11 cellular contexts compared by ENCODE assay signal in the genomic region with DNA sequence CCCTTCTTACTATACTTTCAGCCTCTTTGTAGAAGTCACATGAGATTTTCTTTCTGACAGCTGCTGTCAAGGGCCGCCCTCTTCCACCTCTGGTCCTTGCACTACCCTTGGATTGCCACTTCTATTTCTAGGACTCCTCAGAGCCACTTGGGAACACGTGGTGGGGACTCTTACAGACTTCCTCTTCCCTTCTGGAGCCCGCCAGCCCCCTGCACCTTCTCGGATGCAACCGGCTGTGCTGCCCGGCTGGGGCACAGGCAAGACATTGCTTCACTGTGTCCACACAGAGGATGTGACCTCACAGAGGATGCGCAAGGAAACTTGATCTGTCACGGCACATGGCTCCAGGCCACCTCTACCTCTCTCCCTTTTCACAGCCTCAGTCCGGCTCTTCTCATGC. TPM values are rescaled to one million over a fixed set of nuclear protein-coding genes. Genes with fewer than 3 reads are reported as not detected.
DNase-seq lines count a peak whose midpoint lies in the region; ATAC-seq and TF ChIP-seq lines count a peak whose summit lies in the region.
"Had no signal": no experiment of that assay in that cellular context is flagged by ENCODE, and none has a peak within 500 bp of the region (broad histone marks: within the 10 kb centered on the region; RNA-seq: fewer than 3 reads in every experiment).

No MANE protein-coding gene starts in this region.

- H3K36me3 Mint-ChIP-seq in stimulated activated memory B cell treated with anti-CD40 and anti-IgM and Interleukin-4, amounts not matched to agents 10 μg/mL and 1 μg/mL and 100 μg/mL, for 72 hours = no peaks in the 10 kb centered on the region

- H3K27ac Mint-ChIP-seq in stimulated activated memory B cell treated with anti-CD40 and anti-IgM and Interleukin-4, amounts not matched to agents 10 μg/mL and 1 μg/mL and 100 μg/mL, for 72 hours = peak overlapping the region; percentile 93
- H3K27ac Mint-ChIP-seq: GM23338 had no signal

- no peak overlapping the region for H3K4me3 ChIP-seq in Peyer's patch
- H3K4me3 ChIP-seq in fibroblast of pulmonary artery (replicated peaks; ENCODE audit: low read depth, low read length) = no peak overlapping the region
- H3K4me3 ChIP-seq: dorsolateral prefrontal cortex, GM23338, SJSA1 had no signal

- H3K9me3 Mint-ChIP-seq in stimulated activated memory B cell treated with anti-CD40 and anti-IgM and Interleukin-4, amounts not matched to agents 10 μg/mL and 1 μg/mL and 100 μg/mL, for 72 hours = no peaks in the 10 kb centered on the region
- H3K9me3 Mint-ChIP-seq: GM23338 had no signal

- H3K27ac ChIP-seq in Peyer's patch = peak overlapping the region in 1 of 4 donors; percentile 32
- H3K27ac ChIP-seq: SJSA1 had no signal

- peak; percentile 2 for DNase-seq in NCI-H748 (lab: John Stamatoyannopoulos, UW; ENCODE audit: unreplicated experiment)
- DNase-seq in NCI-H748 treated with DMSO at 0.1 percent for 48 hours (lab: John Stamatoyannopoulos, UW) = no peak
- DNase-seq in Peyer's patch = peak in 2 of 3 donors; percentile 38 to 69
- peak; percentile 45 for DNase-seq in fibroblast of pulmonary artery (ENCODE audit: low read depth)
- no peak for DNase-seq in NCI-H2227 (lab: John Stamatoyannopoulos, UW; ENCODE audit: unreplicated experiment)
- no peak for DNase-seq in NCI-H446 (lab: John Stamatoyannopoulos, UW)

- no peak for TF ChIP-seq POLR2A in Peyer's patch (IDR thresholded peaks at IDR 0.05)

- no peaks in the 10 kb centered on the region for H3K9me3 ChIP-seq in Peyer's patch
- H3K9me3 ChIP-seq: SJSA1 had no signal

- peaks cover 66% of the 10 kb centered on the region for H3K4me1 Mint-ChIP-seq in stimulated activated memory B cell treated with anti-CD40 and anti-IgM and Interleukin-4, amounts not matched to agents 10 μg/mL and 1 μg/mL and 100 μg/mL, for 72 hours

- H3K36me3 ChIP-seq in Peyer's patch = no peaks in the 10 kb centered on the region

- TF ChIP-seq CTCF in Peyer's patch (IDR thresholded peaks at IDR 0.05) = no peak
- TF ChIP-seq CTCF in fibroblast of pulmonary artery (IDR thresholded peaks at IDR 0.05; ENCODE audit: low read length, missing control alignments) = no peak

- no peaks in the 10 kb centered on the region for H3K27me3 Mint-ChIP-seq in stimulated activated memory B cell treated with anti-CD40 and anti-IgM and Interleukin-4, amounts not matched to agents 10 μg/mL and 1 μg/mL and 100 μg/mL, for 72 hours

- ATAC-seq in stimulated activated memory B cell treated with anti-CD40 and anti-IgM and Interleukin-4, amounts not matched to agents 10 μg/mL and 1 μg/mL and 100 μg/mL, for 72 hours = no peak
- no peak for ATAC-seq in GM18502 (IDR thresholded peaks at IDR 0.05; ENCODE audit: poor library complexity, unreplicated experiment)
- ATAC-seq: GM23338 had no signal

- no peaks in the 10 kb centered on the region for H3K27me3 ChIP-seq in Peyer's patch
- H3K27me3 ChIP-seq: dorsolateral prefrontal cortex, SJSA1 had no signal

- H3K4me3 Mint-ChIP-seq in stimulated activated memory B cell treated with anti-CD40 and anti-IgM and Interleukin-4, amounts not matched to agents 10 μg/mL and 1 μg/mL and 100 μg/mL, for 72 hours = peak overlapping the region; percentile 32
- H3K4me3 Mint-ChIP-seq: GM23338 had no signal

- peaks cover 4 to 36% (median 23%) of the 10 kb centered on the region in 4 donors for H3K4me1 ChIP-seq in Peyer's patch

RNA-seq across cellular contexts. Expression of gene IKBKE, which starts 2.4 kb away (rescaled TPM):
- 10 to 100 TPM in 3 of 4 donors, 1 to 10 TPM in 1; 5.6 to 31.4 (median 17.5) TPM for total RNA-seq in Peyer's patch

RNA-seq across cellular contexts. Expression of gene RASSF5, which starts 39.4 kb away (rescaled TPM):
- 10 to 100 TPM in 2 of 4 donors, 1 to 10 TPM in 2; 7.4 to 35.5 (median 10.0) TPM for total RNA-seq in Peyer's patch

Comparison
In these comparisons a context has a peak if more than half of its experiments do, and no peak if none do; other contexts are left out.
1. DNase-seq: peak in NCI-H748 (single experiment), Peyer's patch (2 of 3) and fibroblast of pulmonary artery (single experiment); none in NCI-H748 treated with DMSO at 0.1 percent for 48 hours (single experiment), NCI-H2227 (single experiment) and NCI-H446 (0 of 2).